ENCODE assay signal across 34 cellular contexts in genomic region chr22:19496324-19496630, GRCh38. TPM values are rescaled to one million over a fixed set of nuclear protein-coding genes. Genes with fewer than 3 reads are reported as not detected.
"Had no signal": no experiment of that assay in that cellular context is flagged by ENCODE, and none has a peak within 500 bp of the region (broad histone marks: within the 10 kb centered on the region; RNA-seq: fewer than 3 reads in every experiment).

No MANE protein-coding gene starts in this region.

- H3K4me1 ChIP-seq: adrenal gland, body of pancreas, breast epithelium, colonic mucosa, esophagus squamous epithelium, gastroesophageal sphincter had no signal

- ATAC-seq: activated naive CD4-positive, alpha-beta T cell treated with anti-CD3 and anti-CD28 coated beads, Interleukin-2, amount 50 U/mL, for 72 hours; activated T-cell treated with anti-CD3 and anti-CD28 coated beads, Interleukin-2, amount 50 U/mL, for 72 hours; body of pancreas; gastroesophageal sphincter had no signal

- H3K27me3 ChIP-seq: adrenal gland, body of pancreas, breast epithelium, cardiac muscle cell, colonic mucosa, esophagus squamous epithelium, heart right ventricle, hepatocyte had no signal

- H3K9me3 Mint-ChIP-seq: activated CD4-positive, alpha-beta memory T cell treated with anti-CD3 and anti-CD28 coated beads, Interleukin-2, amount 10 ng/mL, durations not matched to agents 7 days and 5 days; activated CD4-positive, alpha-beta T cell treated with anti-CD3 and anti-CD28 coated beads, Interleukin-2, amount 10 ng/mL, durations not matched to agents 7 days and 5 days; activated naive CD4-positive, alpha-beta T cell treated with anti-CD3 and anti-CD28 coated beads, Interleukin-2, amount 50 U/mL, for 72 hours; activated T-cell treated with anti-CD3 and anti-CD28 coated beads, Interleukin-2, amount 50 U/mL, for 24 hours; activated T-cell treated with anti-CD3 and anti-CD28 coated beads, Interleukin-2, amount 50 U/mL, for 72 hours; T-cell; T-helper 1 cell treated with Interleukin-12 subunit alpha and Interleukin-12 subunit beta and Interleukin-4 antibody, amounts not matched to agents 30 μg/mL and 1 μg/mL, for 36 hours; T-helper 2 cell treated with Interferon-gamma antibody and Interleukin-4, amounts not matched to agents 5 μg/mL and 100 μg/mL, for 36 hours had no signal

- H3K4me3 Mint-ChIP-seq: activated CD4-positive, alpha-beta memory T cell treated with anti-CD3 and anti-CD28 coated beads, Interleukin-2, amount 10 ng/mL, durations not matched to agents 7 days and 5 days; activated CD4-positive, alpha-beta T cell treated with anti-CD3 and anti-CD28 coated beads, Interleukin-2, amount 10 ng/mL, durations not matched to agents 7 days and 5 days; activated T-cell treated with anti-CD3 and anti-CD28 coated beads, Interleukin-2, amount 50 U/mL, for 24 hours; activated T-cell treated with anti-CD3 and anti-CD28 coated beads, Interleukin-2, amount 50 U/mL, for 72 hours; T-cell; T-helper 1 cell treated with Interleukin-12 subunit alpha and Interleukin-12 subunit beta and Interleukin-4 antibody, amounts not matched to agents 30 μg/mL and 1 μg/mL, for 36 hours; T-helper 2 cell treated with Interferon-gamma antibody and Interleukin-4, amounts not matched to agents 5 μg/mL and 100 μg/mL, for 36 hours had no signal

- H3K36me3 Mint-ChIP-seq: T-cell had no signal

- H3K36me3 ChIP-seq: adrenal gland, breast epithelium, cardiac muscle cell, colonic mucosa, esophagus squamous epithelium, gastroesophageal sphincter had no signal

- H3K4me3 ChIP-seq: adrenal gland, body of pancreas, breast epithelium, cardiac muscle cell, colonic mucosa, esophagus squamous epithelium, gastroesophageal sphincter, heart right ventricle, hepatocyte had no signal

- DNase-seq: activated CD4-positive, alpha-beta memory T cell treated with anti-CD3 and anti-CD28 coated beads, Interleukin-2, amount 10 ng/mL, durations not matched to agents 7 days and 5 days; activated CD4-positive, alpha-beta T cell treated with anti-CD3 and anti-CD28 coated beads for 1 hour; activated CD4-positive, alpha-beta T cell treated with anti-CD3 and anti-CD28 coated beads for 4 hours; activated CD4-positive, alpha-beta T cell treated with anti-CD3 and anti-CD28 coated beads, Interleukin-2, amount 50 U/mL, for 4 hours; activated CD8-positive, alpha-beta memory T cell treated with anti-CD3 and anti-CD28 coated beads, Interleukin-2, amount 50 U/mL, for 48 hours; activated effector memory CD4-positive, alpha-beta T cell treated with Interleukin-2 at 50 U/mL for 16 hours; activated gamma-delta T cell treated with Interleukin-2 at 50 U/mL for 16 hours; activated naive CD4-positive, alpha-beta T cell treated with Interleukin-2 at 50 U/mL for 16 hours; activated T-cell treated with anti-CD3 and anti-CD28 coated beads for 4 hours; activated T-cell treated with anti-CD3 and anti-CD28 coated beads, Interleukin-2, amount 50 U/mL, for 24 hours; activated T-cell treated with anti-CD3 and anti-CD28 coated beads, Interleukin-2, amount 50 U/mL, for 72 hours; adrenal gland; amygdala; aorta; body of pancreas; cerebellar nuclear complex; colonic mucosa; effector CD8-positive, alpha-beta T cell; esophagus squamous epithelium; foreskin melanocyte; heart right ventricle; T1000 had no signal

- H2AFZ ChIP-seq: hepatocyte had no signal

- H3K27ac ChIP-seq: adrenal gland, body of pancreas, breast epithelium, cardiac muscle cell, colonic mucosa, epithelial cell of prostate, esophagus squamous epithelium, gastroesophageal sphincter, heart right ventricle, hepatocyte had no signal

- H3K27me3 Mint-ChIP-seq: activated CD4-positive, alpha-beta memory T cell treated with anti-CD3 and anti-CD28 coated beads, Interleukin-2, amount 10 ng/mL, durations not matched to agents 7 days and 5 days; activated CD4-positive, alpha-beta T cell treated with anti-CD3 and anti-CD28 coated beads, Interleukin-2, amount 10 ng/mL, durations not matched to agents 7 days and 5 days; activated T-cell treated with anti-CD3 and anti-CD28 coated beads, Interleukin-2, amount 50 U/mL, for 24 hours; T-cell had no signal

- H3K79me2 ChIP-seq: hepatocyte had no signal

- H3K9me3 ChIP-seq: adrenal gland, body of pancreas, breast epithelium, colonic mucosa, esophagus squamous epithelium, gastroesophageal sphincter, heart right ventricle had no signal

- H3K4me2 ChIP-seq: hepatocyte had no signal

- H3K27ac Mint-ChIP-seq: activated T-cell treated with anti-CD3 and anti-CD28 coated beads, Interleukin-2, amount 50 U/mL, for 24 hours; T-helper 2 cell treated with Interferon-gamma antibody and Interleukin-4, amounts not matched to agents 5 μg/mL and 100 μg/mL, for 36 hours had no signal

RNA-seq across cellular contexts. Expression of gene CDC45, which starts 16.6 kb away (rescaled TPM):
- total RNA-seq: body of pancreas had no signal

RNA-seq across cellular contexts. Expression of gene CLDN5, which starts 27.9 kb away (rescaled TPM):
- total RNA-seq: activated naive CD4-positive, alpha-beta T cell treated with anti-CD3 and anti-CD28 coated beads, Interleukin-2, amount 50 U/mL, for 72 hours; fibroblast of villous mesenchyme had no signal
- polyA plus RNA-seq: fibroblast of lung had no signal
